Comparison of ENCODE assay signal across 22 cellular contexts in the genomic region with DNA sequence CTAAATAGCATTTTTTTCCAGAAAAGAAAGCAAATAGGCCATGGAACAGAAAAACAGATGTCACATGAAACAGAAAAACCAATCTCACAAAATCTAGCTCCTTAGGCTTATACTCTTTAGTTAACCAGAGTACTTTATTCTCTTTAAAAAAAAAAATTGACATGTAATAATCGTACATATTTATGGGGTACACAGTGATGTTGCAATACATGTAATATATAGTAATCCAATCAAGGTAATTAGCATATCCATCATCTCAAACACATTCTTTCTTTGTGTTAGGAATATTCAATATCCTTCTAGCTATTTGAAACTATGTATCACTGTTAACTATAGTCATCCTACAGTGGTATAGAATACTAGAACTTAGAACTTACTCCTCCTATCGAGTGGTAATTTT.
"Had no signal": no experiment of that assay in that cellular context is flagged by ENCODE, and none has a peak within 500 bp of the region (broad histone marks: within the 10 kb centered on the region; RNA-seq: fewer than 3 reads in every experiment).

No MANE protein-coding gene starts in this region.

- H3K4me3 ChIP-seq: MG63 had no signal

- H3K27me3 ChIP-seq: MG63 had no signal

- DNase-seq: activated B cell treated with CpG ODN at 0.5 μM for 24 hours; activated CD4-positive, alpha-beta T cell treated with anti-CD3 and anti-CD28 coated beads for 1 hour; activated CD4-positive, alpha-beta T cell treated with anti-CD3 and anti-CD28 coated beads, Interleukin-2, amount 50 U/mL, for 1 hour; activated CD8-positive, alpha-beta memory T cell treated with anti-CD3 and anti-CD28 coated beads, Interleukin-2, amount 50 U/mL, for 48 hours; activated CD8-positive, alpha-beta T cell treated with anti-CD3 and anti-CD28 coated beads, Interleukin-2, amount 10 ng/mL, durations not matched to agents 7 days and 5 days; activated effector memory CD4-positive, alpha-beta T cell treated with Interleukin-2 at 50 U/mL for 16 hours; activated naive CD4-positive, alpha-beta T cell; activated T-cell treated with anti-CD3 and anti-CD28 coated beads, Interleukin-2, amount 50 U/mL, for 1 hour; amygdala; MG63; NCI-H1105; NCI-H1436; NCI-H1694 treated with DMSO at 0.1 percent for 48 hours; NCI-H2029 treated with DMSO at 0.1 percent for 48 hours; NCI-H345; NCI-H510A; NCI-H526 treated with DMSO at 0.1 percent for 48 hours; PC-3; SHP77 had no signal

- H3K9me3 ChIP-seq: MG63 had no signal

- H3K9me3 Mint-ChIP-seq: activated B cell treated with CpG ODN at 0.5 μM for 24 hours; brain; T-helper 1 cell treated with Interleukin-12 subunit alpha and Interleukin-12 subunit beta and Interleukin-4 antibody, amounts not matched to agents 30 μg/mL and 1 μg/mL, for 36 hours had no signal

- H3K4me3 Mint-ChIP-seq: activated B cell treated with CpG ODN at 0.5 μM for 24 hours; activated CD8-positive, alpha-beta T cell treated with anti-CD3 and anti-CD28 coated beads, Interleukin-2, amount 10 ng/mL, durations not matched to agents 7 days and 5 days; activated naive CD8-positive, alpha-beta T cell; brain; T-helper 1 cell treated with Interleukin-12 subunit alpha and Interleukin-12 subunit beta and Interleukin-4 antibody, amounts not matched to agents 30 μg/mL and 1 μg/mL, for 36 hours had no signal

- H3K4me1 Mint-ChIP-seq: activated B cell treated with CpG ODN at 0.5 μM for 24 hours had no signal

- ATAC-seq: activated CD8-positive, alpha-beta T cell treated with anti-CD3 and anti-CD28 coated beads, Interleukin-2, amount 10 ng/mL, durations not matched to agents 7 days and 5 days; PC-3 had no signal

- H3K27me3 Mint-ChIP-seq: activated B cell treated with CpG ODN at 0.5 μM for 24 hours; activated naive CD8-positive, alpha-beta T cell; brain had no signal
